Comparison of ENCODE assay signal across 1 cellular context in genomic region chr4:180635276-180635675, GRCh38.
TF ChIP-seq lines count a peak whose summit lies in the region.

No MANE protein-coding gene starts in this region.

TF ChIP-seq in SK-N-SH treated with all-trans-retinoic acid at 6 μM for 48 hours, 23 proteins besides CTCF, POLR2A, EP300 and RAD21 (continued from another document):
- no peak for TF ChIP-seq TSHZ2 (CRISPR knock-in tag; IDR thresholded peaks at IDR 0.05)
- no peak for TF ChIP-seq PATZ1 (CRISPR knock-in tag; IDR thresholded peaks at IDR 0.05; ENCODE audit: borderline replicate concordance)
- no peak for TF ChIP-seq ISL1 (CRISPR knock-in tag; IDR thresholded peaks at IDR 0.05)
